ENCODE assay signal across 13 cellular contexts in genomic region chr2:181142514-181142913, GRCh38.
A peak's percentile ranks its signal among the peaks of the same experiment; 100 is the strongest.
DNase-seq lines count a peak whose midpoint lies in the region; ATAC-seq and TF ChIP-seq lines count a peak whose summit lies in the region.
"Had no signal": no experiment of that assay in that cellular context is flagged by ENCODE, and none has a peak within 500 bp of the region (broad histone marks: within the 10 kb centered on the region; RNA-seq: fewer than 3 reads in every experiment).

No MANE protein-coding gene starts in this region.

- no peaks in the 10 kb centered on the region for H3K36me3 ChIP-seq in endodermal cell (ENCODE audit: control insufficient read depth, insufficient read depth, low read length)
- H3K36me3 ChIP-seq: neutrophil had no signal

- H3K27me3 Mint-ChIP-seq in activated naive CD4-positive, alpha-beta T cell treated with anti-CD3 and anti-CD28 coated beads for 36 hours (ENCODE audit: low read depth), result no peaks in the 10 kb centered on the region
- no peaks in the 10 kb centered on the region for H3K27me3 Mint-ChIP-seq in activated T-helper 2 cell treated with anti-CD3 and anti-CD28 coated beads, Interferon-gamma antibody, Interleukin-2, Interleukin-4, amounts not matched to agents 10 μg/mL and 5 μg/mL and 100 μg/mL, durations not matched to agents 14 hours and 24 hours and 36 hours (ENCODE audit: low read depth)
- H3K27me3 Mint-ChIP-seq in stimulated activated naive CD8-positive, alpha-beta T cell treated with anti-CD3 and anti-CD28 coated beads, Interleukin-15, amount 100 ng/mL, for 72 hours, result no peaks in the 10 kb centered on the region
- peaks cover 2% of the 10 kb centered on the region for H3K27me3 Mint-ChIP-seq in endodermal cell (ENCODE audit: insufficient read depth)

- peaks cover 4% of the 10 kb centered on the region for H3K27me3 ChIP-seq in endodermal cell (ENCODE audit: control insufficient read depth, insufficient read depth, low read length, poor library complexity, severe bottlenecking)
- H3K27me3 ChIP-seq: neutrophil had no signal

- CTCF ChIA-PET in activated naive CD4-positive, alpha-beta T cell treated with anti-CD3 and anti-CD28 coated beads for 36 hours (lab: Charles Lee), result interaction anchor here (1.0 to 1.3 kb wide), 2 partner anchors 13 to 27 kb away, joined by 3 to 5 read pairs; no protein-coding TSS in a partner anchor

- 90 to 100% methylated on average over 3 to 4 of the region's 4 CpGs for WGBS in endodermal cell (ENCODE audit: insufficient coverage in 1 of 2, insufficient read length in 1 of 2), 2 experiments

- peaks cover 9% of the 10 kb centered on the region for H3K36me3 Mint-ChIP-seq in activated naive CD4-positive, alpha-beta T cell treated with anti-CD3 and anti-CD28 coated beads for 36 hours (ENCODE audit: low read depth)
- peaks cover 22% of the 10 kb centered on the region for H3K36me3 Mint-ChIP-seq in activated T-helper 2 cell treated with anti-CD3 and anti-CD28 coated beads, Interferon-gamma antibody, Interleukin-2, Interleukin-4, amounts not matched to agents 10 μg/mL and 5 μg/mL and 100 μg/mL, durations not matched to agents 14 hours and 24 hours and 36 hours (ENCODE audit: low read depth)
- no peaks in the 10 kb centered on the region for H3K36me3 Mint-ChIP-seq in endodermal cell (ENCODE audit: low read depth)

- H3K4me1 ChIP-seq in endodermal cell (ENCODE audit: control insufficient read depth, insufficient read depth, low read length), result no peaks in the 10 kb centered on the region

- DNase-seq in activated naive CD4-positive, alpha-beta T cell treated with anti-CD3 and anti-CD28 coated beads for 36 hours, result no peak
- no peak for DNase-seq in activated naive CD4-positive, alpha-beta T cell treated with anti-CD3 and anti-CD28 coated beads, Interleukin-2, amount 50 U/mL, for 16 hours
- DNase-seq in activated T-helper 2 cell treated with anti-CD3 and anti-CD28 coated beads, Interferon-gamma antibody, Interleukin-2, Interleukin-4, amounts not matched to agents 10 μg/mL and 5 μg/mL and 100 μg/mL, durations not matched to agents 14 hours and 24 hours and 36 hours (ENCODE audit: low spot score), result no peak
- no peak for DNase-seq in stimulated activated naive CD8-positive, alpha-beta T cell treated with anti-CD3 and anti-CD28 coated beads, Interleukin-15, amount 100 ng/mL, for 72 hours
- DNase-seq in iPS-NIHi11 (ENCODE audit: low spot score) (no peak), endodermal cell (no peak), HUDEP-2 (lab: John Stamatoyannopoulos, UW; ENCODE audit: unreplicated experiment in 76 of 76) (no peak)
- DNase-seq: activated CD4-positive, alpha-beta T cell treated with anti-CD3 and anti-CD28 coated beads, Interleukin-2, amount 50 U/mL, for 48 hours; DMS 273 treated with DMSO at 0.1 percent for 48 hours; NCI-H2107 had no signal

- no peak overlapping the region for H3K4me3 ChIP-seq in endodermal cell (ENCODE audit: low read length)

- peak overlapping the region; percentile 66 for H3K4me3 Mint-ChIP-seq in activated naive CD4-positive, alpha-beta T cell treated with anti-CD3 and anti-CD28 coated beads for 36 hours
- H3K4me3 Mint-ChIP-seq in activated T-helper 2 cell treated with anti-CD3 and anti-CD28 coated beads, Interferon-gamma antibody, Interleukin-2, Interleukin-4, amounts not matched to agents 10 μg/mL and 5 μg/mL and 100 μg/mL, durations not matched to agents 14 hours and 24 hours and 36 hours (ENCODE audit: low read depth), result peak overlapping the region; percentile 81
- H3K4me3 Mint-ChIP-seq in stimulated activated naive CD8-positive, alpha-beta T cell treated with anti-CD3 and anti-CD28 coated beads, Interleukin-15, amount 100 ng/mL, for 72 hours, result peak overlapping the region; percentile 77 to 84
- no peak overlapping the region for H3K4me3 Mint-ChIP-seq in endodermal cell

- no peak overlapping the region for H3K27ac ChIP-seq in endodermal cell (ENCODE audit: low read depth, low read length)
- H3K27ac ChIP-seq: epithelial cell of prostate, neutrophil had no signal

- peak; percentile 74 for ATAC-seq in HG02884 (IDR thresholded peaks at IDR 0.05; ENCODE audit: unreplicated experiment)
- peak; percentile 88 for ATAC-seq in stimulated activated naive CD8-positive, alpha-beta T cell treated with anti-CD3 and anti-CD28 coated beads, Interleukin-15, amount 100 ng/mL, for 72 hours

- H3K9ac ChIP-seq in endodermal cell (ENCODE audit: extremely low read depth, low read length, poor library complexity, severe bottlenecking), result no peak overlapping the region

- intact Hi-C loops in activated naive CD4-positive, alpha-beta T cell treated with anti-CD3 and anti-CD28 coated beads for 36 hours (cut with micrococcal nuclease), result loop anchor here (1.0 to 10.0 kb wide), 5 partner anchors 11 to 1138 kb away; partner anchors contain the start of gene CWC22
- intact Hi-C loops in activated T-helper 2 cell treated with anti-CD3 and anti-CD28 coated beads, Interferon-gamma antibody, Interleukin-2, Interleukin-4, amounts not matched to agents 10 μg/mL and 5 μg/mL and 100 μg/mL, durations not matched to agents 14 hours and 24 hours and 36 hours (cut with micrococcal nuclease), result loop anchor here (1.0 to 2.0 kb wide), 6 partner anchors 14 to 313 kb away; no protein-coding TSS in a partner anchor

- peaks cover 62% of the 10 kb centered on the region for H3K4me1 Mint-ChIP-seq in activated naive CD4-positive, alpha-beta T cell treated with anti-CD3 and anti-CD28 coated beads for 36 hours (ENCODE audit: low read depth)
- H3K4me1 Mint-ChIP-seq in activated T-helper 2 cell treated with anti-CD3 and anti-CD28 coated beads, Interferon-gamma antibody, Interleukin-2, Interleukin-4, amounts not matched to agents 10 μg/mL and 5 μg/mL and 100 μg/mL, durations not matched to agents 14 hours and 24 hours and 36 hours (ENCODE audit: low read depth), result peaks cover 74% of the 10 kb centered on the region
- H3K4me1 Mint-ChIP-seq in stimulated activated naive CD8-positive, alpha-beta T cell treated with anti-CD3 and anti-CD28 coated beads, Interleukin-15, amount 100 ng/mL, for 72 hours, result peaks cover 74% of the 10 kb centered on the region
- H3K4me1 Mint-ChIP-seq in endodermal cell, result no peaks in the 10 kb centered on the region

- TF ChIP-seq CTCF in endodermal cell (conservative IDR thresholded peaks at IDR 0.05), result no peak

- H3K9me3 Mint-ChIP-seq in activated naive CD4-positive, alpha-beta T cell treated with anti-CD3 and anti-CD28 coated beads for 36 hours, result peaks cover 7% of the 10 kb centered on the region
- peaks cover 6% of the 10 kb centered on the region for H3K9me3 Mint-ChIP-seq in activated T-helper 2 cell treated with anti-CD3 and anti-CD28 coated beads, Interferon-gamma antibody, Interleukin-2, Interleukin-4, amounts not matched to agents 10 μg/mL and 5 μg/mL and 100 μg/mL, durations not matched to agents 14 hours and 24 hours and 36 hours
- H3K9me3 Mint-ChIP-seq in stimulated activated naive CD8-positive, alpha-beta T cell treated with anti-CD3 and anti-CD28 coated beads, Interleukin-15, amount 100 ng/mL, for 72 hours, result peaks cover 0 to 9% of the 10 kb centered on the region in 2 donors
- H3K9me3 Mint-ChIP-seq in endodermal cell, result peaks cover 8% of the 10 kb centered on the region

- H3K27ac Mint-ChIP-seq in activated naive CD4-positive, alpha-beta T cell treated with anti-CD3 and anti-CD28 coated beads for 36 hours, result peak overlapping the region; percentile 81
- peak overlapping the region; percentile 94 for H3K27ac Mint-ChIP-seq in activated T-helper 2 cell treated with anti-CD3 and anti-CD28 coated beads, Interferon-gamma antibody, Interleukin-2, Interleukin-4, amounts not matched to agents 10 μg/mL and 5 μg/mL and 100 μg/mL, durations not matched to agents 14 hours and 24 hours and 36 hours
- peak overlapping the region; percentile 83 to 88 for H3K27ac Mint-ChIP-seq in stimulated activated naive CD8-positive, alpha-beta T cell treated with anti-CD3 and anti-CD28 coated beads, Interleukin-15, amount 100 ng/mL, for 72 hours
- H3K27ac Mint-ChIP-seq in endodermal cell, result no peak overlapping the region

- no peaks in the 10 kb centered on the region for H3K9me3 ChIP-seq in endodermal cell (ENCODE audit: control insufficient read depth, low read length)
- H3K9me3 ChIP-seq: neutrophil had no signal
